ENCODE assay signal across 8 cellular contexts in genomic region chr9:6758418-6759113, GRCh38. TPM values are rescaled to one million over a fixed set of nuclear protein-coding genes. Genes with fewer than 3 reads are reported as not detected.
A peak's percentile ranks its signal among the peaks of the same experiment; 100 is the strongest.
DNase-seq lines count a peak whose midpoint lies in the region; ATAC-seq and TF ChIP-seq lines count a peak whose summit lies in the region.

No MANE protein-coding gene starts in this region.

- H3K36me3 ChIP-seq in ES-I3 (ENCODE audit: insufficient read depth, low read length) = no peaks in the 10 kb centered on the region
- no peaks in the 10 kb centered on the region for H3K36me3 ChIP-seq in left lung

- H3K27ac ChIP-seq in cingulate gyrus (ENCODE audit: low read depth, low read length) (peak overlapping the region; percentile 99), left lung (peak overlapping the region; percentile 98 to 99)

- H3K4me3 ChIP-seq in left lung = peak overlapping the region; percentile 79

- intact Hi-C loops in left lung (cut with DNase I) = no loop called here

- H3K9me3 ChIP-seq in ES-I3 (ENCODE audit: control insufficient read depth, insufficient read depth, low read length) = no peaks in the 10 kb centered on the region
- no peaks in the 10 kb centered on the region for H3K9me3 ChIP-seq in left lung

- no peak for TF ChIP-seq CTCF in left lung (IDR thresholded peaks at IDR 0.05)

- DNase-seq in KG1 (lab: John Stamatoyannopoulos, UW) (peak; percentile 78), left lung (peak; percentile 63 to 89), amniotic stem cell (lab: John Stamatoyannopoulos, UW) (no peak)
- DNase-seq in activated CD4-positive, CD25-positive, alpha-beta regulatory T cell treated with anti-CD3 and anti-CD28 coated beads, Interleukin-2, amount 50 U/mL, for 72 hours = peak; percentile 59
- peak; percentile 33 for DNase-seq in stimulated activated CD4-positive, alpha-beta T cell treated with anti-CD3 and anti-CD28 coated beads, Interleukin-2, amount 100 ng/mL, for 4 hours (ENCODE audit: low read depth)

- ATAC-seq in GM21576 (IDR thresholded peaks at IDR 0.05; ENCODE audit: unreplicated experiment) (peak; percentile 29), left lung (peak; percentile 41)

- H3K27me3 ChIP-seq in left lung = no peaks in the 10 kb centered on the region

- H3K9ac ChIP-seq in ES-I3 (ENCODE audit: low read depth, low read length) = peak overlapping the region; percentile 59

- peaks cover 6% of the 10 kb centered on the region for H3K4me1 ChIP-seq in ES-I3 (ENCODE audit: insufficient read depth, low read length)
- H3K4me1 ChIP-seq in left lung = peaks cover 0 to 20% of the 10 kb centered on the region in 2 donors

RNA-seq across cellular contexts. Expression of gene KDM4C, which starts 0.8 kb away (rescaled TPM):
- 10 to 100 TPM; 25.2 to 34.8 TPM for total RNA-seq in left lung
